Comparison of ENCODE assay signal across 10 cellular contexts in the genomic region with DNA sequence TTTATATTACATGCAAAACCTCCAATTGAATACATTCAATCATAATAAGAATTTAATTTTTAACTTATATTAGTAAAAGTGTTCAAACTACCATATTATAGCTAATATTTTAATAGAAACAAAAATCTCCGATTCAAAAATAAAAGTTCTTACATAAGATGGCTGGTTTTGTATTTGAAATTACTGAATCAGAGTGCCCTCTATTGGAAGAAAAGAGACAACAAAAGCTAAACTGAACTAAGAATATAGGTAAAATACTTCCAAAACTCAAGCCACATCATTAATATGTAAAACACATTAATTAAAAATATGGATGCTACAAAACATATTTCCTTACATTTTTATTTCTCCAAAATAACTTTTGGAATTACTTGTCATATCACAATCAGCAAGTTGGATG.
DNase-seq lines count a peak whose midpoint lies in the region; ATAC-seq and TF ChIP-seq lines count a peak whose summit lies in the region.
"Had no signal": no experiment of that assay in that cellular context is flagged by ENCODE, and none has a peak within 500 bp of the region (broad histone marks: within the 10 kb centered on the region; RNA-seq: fewer than 3 reads in every experiment).

No MANE protein-coding gene starts in this region.

- H3K79me2 ChIP-seq in smooth muscle cell (ENCODE audit: low read depth), result no peaks in the 10 kb centered on the region

- DNase-seq in NCI-H1436 (lab: John Stamatoyannopoulos, UW), result peak; percentile 18
- no peak for DNase-seq in NCI-H1436 treated with DMSO at 0.1 percent for 48 hours (lab: John Stamatoyannopoulos, UW)
- peak; percentile 38 for DNase-seq in NCI-H526 treated with DMSO at 0.1 percent for 48 hours (lab: John Stamatoyannopoulos, UW)
- DNase-seq in epithelial cell of esophagus (ENCODE audit: low read depth), result peak; percentile 33
- DNase-seq in smooth muscle cell (lab: John Stamatoyannopoulos, UW; ENCODE audit: unreplicated experiment), result no peak
- no peak for DNase-seq in islet precursor cell

- WGBS in smooth muscle cell (ENCODE audit: low lambda C conversion rate), result 49% methylated on average over 1 of the region's 1 CpG

- H2AFZ ChIP-seq in smooth muscle cell (ENCODE audit: low read depth), result peak overlapping the region; percentile 6

- no peak overlapping the region for H3K9ac ChIP-seq in smooth muscle cell (ENCODE audit: low read depth)
- H3K9ac ChIP-seq: BLaER1 treated with 17β-estradiol and CSF1 and Interleukin-3, amounts not matched to agents 10 nM and 100 nM had no signal

- H3K36me3 ChIP-seq in smooth muscle cell (ENCODE audit: low read depth), result no peaks in the 10 kb centered on the region

- no peaks in the 10 kb centered on the region for H3K4me1 ChIP-seq in smooth muscle cell (ENCODE audit: low read depth)

- no peaks in the 10 kb centered on the region for H3K27me3 ChIP-seq in smooth muscle cell (ENCODE audit: low read depth)
- H3K27me3 ChIP-seq: BLaER1 treated with 17β-estradiol and CSF1 and Interleukin-3, amounts not matched to agents 10 nM and 100 nM had no signal

- TF ChIP-seq CTCF in epithelial cell of esophagus (IDR thresholded peaks at IDR 0.05; ENCODE audit: insufficient read depth, low read depth, low read length, missing control alignments) (peak; percentile 39), smooth muscle cell (IDR thresholded peaks at IDR 0.05; ENCODE audit: borderline replicate concordance, insufficient read depth, poor library complexity, severe bottlenecking) (peak; percentile 53)

- H3K4me2 ChIP-seq in smooth muscle cell, result peak overlapping the region; percentile 42
- H3K4me2 ChIP-seq: BLaER1 treated with 17β-estradiol and CSF1 and Interleukin-3, amounts not matched to agents 10 nM and 100 nM had no signal

- no peaks in the 10 kb centered on the region for H4K20me1 ChIP-seq in smooth muscle cell (ENCODE audit: low read depth)
- H4K20me1 ChIP-seq: BLaER1 treated with 17β-estradiol and CSF1 and Interleukin-3, amounts not matched to agents 10 nM and 100 nM had no signal

- no peak overlapping the region for H3K27ac ChIP-seq in smooth muscle cell (ENCODE audit: low read depth)
- H3K27ac ChIP-seq: BLaER1 treated with 17β-estradiol and CSF1 and Interleukin-3, amounts not matched to agents 10 nM and 100 nM; skin epidermis had no signal

- ATAC-seq in GM18517 (IDR thresholded peaks at IDR 0.05; ENCODE audit: unreplicated experiment) (no peak), HG03280 (IDR thresholded peaks at IDR 0.05; ENCODE audit: unreplicated experiment) (no peak)

- H3F3A ChIP-seq in smooth muscle cell (ENCODE audit: low read depth), result no peaks in the 10 kb centered on the region

- H3K9me3 ChIP-seq in smooth muscle cell (replicated peaks; ENCODE audit: low read depth), result no peaks in the 10 kb centered on the region
- H3K9me3 ChIP-seq: BLaER1 treated with 17β-estradiol and CSF1 and Interleukin-3, amounts not matched to agents 10 nM and 100 nM had no signal

- H3K4me3 ChIP-seq in epithelial cell of esophagus (ENCODE audit: low read length) (no peak overlapping the region), smooth muscle cell (peak overlapping the region; percentile 17)
- H3K4me3 ChIP-seq: BLaER1 treated with 17β-estradiol and CSF1 and Interleukin-3, amounts not matched to agents 10 nM and 100 nM; skin epidermis had no signal

Comparison
In these comparisons a context has a peak if more than half of its experiments do, and no peak if none do; other contexts are left out.
1. DNase-seq: peak in NCI-H1436 (single experiment), NCI-H526 treated with DMSO at 0.1 percent for 48 hours (single experiment) and epithelial cell of esophagus (single experiment); none in NCI-H1436 treated with DMSO at 0.1 percent for 48 hours (single experiment), smooth muscle cell (single experiment) and islet precursor cell (single experiment).